2 cellular contexts compared by ENCODE assay signal in the genomic region with DNA sequence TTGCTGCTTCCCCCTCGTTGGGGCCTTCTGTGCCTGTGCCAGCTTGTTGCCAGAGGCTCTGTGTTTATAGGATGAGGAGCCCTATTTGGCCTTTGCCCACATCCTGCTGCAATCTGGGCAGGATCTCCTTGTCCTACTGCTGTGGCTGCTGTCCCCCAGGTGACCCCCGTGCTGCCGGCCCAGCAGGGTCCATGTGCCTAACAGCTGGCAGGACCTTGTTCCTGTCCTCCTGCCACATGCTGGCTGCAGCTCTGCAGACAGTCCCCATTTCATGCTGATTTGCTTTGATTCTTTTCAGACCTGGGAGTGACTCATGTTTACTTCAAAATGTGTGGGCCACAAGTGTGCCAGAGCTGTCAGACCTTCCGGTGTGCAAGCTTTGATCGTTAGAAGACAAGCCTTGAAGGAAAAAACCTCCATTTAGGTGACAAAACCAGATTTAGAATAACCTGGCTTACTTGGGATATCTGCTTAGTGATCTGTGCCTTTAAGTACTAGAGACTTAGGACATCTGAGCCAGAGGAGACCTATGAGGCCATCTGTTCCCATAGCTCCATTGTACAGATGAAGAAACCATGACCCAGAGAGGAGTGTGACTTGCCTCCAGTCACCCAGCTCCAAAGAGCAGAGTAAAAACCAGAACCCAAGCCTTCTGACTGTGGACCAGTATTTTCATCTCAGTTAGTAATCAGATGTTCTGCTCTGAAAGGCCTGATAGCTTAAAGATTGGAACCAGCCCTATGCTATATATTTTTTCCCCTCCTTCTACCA.
TF ChIP-seq lines count a peak whose summit lies in the region.

No MANE protein-coding gene starts in this region.

TF ChIP-seq in GM12878, 131 proteins besides CTCF, POLR2A, EP300 and RAD21:
- TF ChIP-seq TCF3 (IDR thresholded peaks at IDR 0.05; ENCODE audit: borderline replicate concordance, insufficient read depth, low read depth, low read length) (no peak), BHLHE40 (IDR thresholded peaks at IDR 0.05; ENCODE audit: borderline replicate concordance in 1 of 2, low read depth in 2 of 2, low read length in 1 of 2) (peak in 1 of 2 experiments; percentile 39; a peak in 1 of 4 replicates)

TF ChIP-seq in HepG2, 621 proteins besides CTCF, POLR2A, EP300 and RAD21:
- TF ChIP-seq ZNF543 (CRISPR knock-in tag; IDR thresholded peaks at IDR 0.05) (no peak), FOSL2 (CRISPR knock-in tag; IDR thresholded peaks at IDR 0.05) (peak; percentile 56), ZBTB43 (CRISPR knock-in tag; conservative IDR thresholded peaks at IDR 0.05) (0 out of 2 replicates have a peak, but pooled peaks have one; percentile 37), TFAP4 (IDR thresholded peaks at IDR 0.05; ENCODE audit: borderline replicate concordance, low read depth) (peak; percentile 60; the same call in 1 of the 2 replicates), RARA (CRISPR knock-in tag; IDR thresholded peaks at IDR 0.05) (peak; percentile 25; the same call in 1 of the 2 replicates), ZNF44 (CRISPR knock-in tag; IDR thresholded peaks at IDR 0.05) (no peak)
- TF ChIP-seq, protein P1, sequence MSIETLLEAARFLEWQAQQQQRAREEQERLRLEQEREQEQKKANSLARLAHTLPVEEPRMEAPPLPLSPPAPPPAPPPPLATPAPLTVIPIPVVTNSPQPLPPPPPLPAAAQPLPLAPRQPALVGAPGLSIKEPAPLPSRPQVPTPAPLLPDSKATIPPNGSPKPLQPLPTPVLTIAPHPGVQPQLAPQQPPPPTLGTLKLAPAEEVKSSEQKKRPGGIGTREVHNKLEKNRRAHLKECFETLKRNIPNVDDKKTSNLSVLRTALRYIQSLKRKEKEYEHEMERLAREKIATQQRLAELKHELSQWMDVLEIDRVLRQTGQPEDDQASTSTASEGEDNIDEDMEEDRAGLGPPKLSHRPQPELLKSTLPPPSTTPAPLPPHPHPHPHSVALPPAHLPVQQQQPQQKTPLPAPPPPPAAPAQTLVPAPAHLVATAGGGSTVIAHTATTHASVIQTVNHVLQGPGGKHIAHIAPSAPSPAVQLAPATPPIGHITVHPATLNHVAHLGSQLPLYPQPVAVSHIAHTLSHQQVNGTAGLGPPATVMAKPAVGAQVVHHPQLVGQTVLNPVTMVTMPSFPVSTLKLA (IDR thresholded peaks at IDR 0.05), result peak; percentile 38
